Comparison of ENCODE assay signal across 1 cellular context in the genomic region with DNA sequence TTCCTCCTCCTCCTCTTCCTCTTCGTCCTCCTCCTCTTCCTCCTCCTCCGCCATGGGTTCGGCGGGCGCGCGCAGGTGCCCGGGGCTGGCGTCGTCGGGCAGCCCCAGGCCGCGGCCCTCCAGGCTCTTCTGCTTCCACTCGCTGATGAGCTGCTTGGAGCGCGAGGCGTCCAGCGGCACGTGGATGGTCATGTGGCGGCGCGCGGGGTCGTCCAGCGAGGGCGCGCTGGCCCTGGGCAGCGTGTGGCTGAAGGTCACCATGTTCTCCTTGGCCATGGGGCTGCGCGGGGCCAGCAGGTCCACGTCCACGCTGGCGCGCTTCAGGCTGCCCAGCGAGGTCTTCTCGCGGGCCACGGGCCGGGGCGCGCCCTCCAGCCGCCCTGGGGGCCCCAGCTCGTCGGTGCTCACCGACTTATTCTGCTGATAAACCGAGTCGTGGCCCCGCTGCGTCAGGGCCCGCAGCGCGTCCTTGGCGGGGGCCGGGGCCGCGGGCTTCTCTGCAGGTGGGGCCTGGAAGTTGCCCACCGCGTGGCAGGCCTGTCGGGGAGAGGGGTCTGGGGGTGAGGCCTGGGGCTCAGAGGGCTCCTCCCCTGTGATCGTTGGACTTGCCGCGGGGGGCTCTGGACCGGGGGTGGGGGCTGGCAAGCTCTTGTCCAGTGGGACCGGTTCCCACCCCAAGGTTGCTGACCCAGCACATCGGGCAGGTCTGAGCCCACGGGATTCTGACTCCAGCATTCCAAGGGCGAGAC.
TF ChIP-seq lines count a peak whose summit lies in the region.

No MANE protein-coding gene starts in this region.

TF ChIP-seq in K562, 482 proteins besides CTCF, POLR2A, EP300 and RAD21 (continued from another document and continues in another):
- TF ChIP-seq, protein P1, sequence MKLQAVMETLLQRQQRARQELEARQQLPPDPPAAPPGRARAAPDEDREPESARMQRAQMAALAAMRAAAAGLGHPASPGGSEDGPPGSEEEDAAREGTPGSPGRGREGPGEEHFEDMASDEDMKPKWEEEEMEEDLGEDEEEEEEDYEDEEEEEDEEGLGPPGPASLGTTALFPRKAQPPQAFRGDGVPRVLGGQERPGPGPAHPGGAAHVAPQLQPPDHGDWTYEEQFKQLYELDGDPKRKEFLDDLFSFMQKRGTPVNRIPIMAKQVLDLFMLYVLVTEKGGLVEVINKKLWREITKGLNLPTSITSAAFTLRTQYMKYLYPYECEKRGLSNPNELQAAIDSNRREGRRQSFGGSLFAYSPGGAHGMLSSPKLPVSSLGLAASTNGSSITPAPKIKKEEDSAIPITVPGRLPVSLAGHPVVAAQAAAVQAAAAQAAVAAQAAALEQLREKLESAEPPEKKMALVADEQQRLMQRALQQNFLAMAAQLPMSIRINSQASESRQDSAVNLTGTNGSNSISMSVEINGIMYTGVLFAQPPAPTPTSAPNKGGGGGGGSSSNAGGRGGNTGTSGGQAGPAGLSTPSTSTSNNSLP (IDR thresholded peaks at IDR 0.05; ENCODE audit: borderline replicate concordance, low read depth, low read length) = no peak
- TF ChIP-seq MXI1 (IDR thresholded peaks at IDR 0.05; ENCODE audit: low read depth, low read length) (no peak), PCBP1 (IDR thresholded peaks at IDR 0.05; ENCODE audit: low read depth, low read length, poor library complexity, severe bottlenecking) (peak; percentile 95), DACH1 (IDR thresholded peaks at IDR 0.05; ENCODE audit: partially characterized antibody) (no peak), HSF4 (CRISPR knock-in tag; IDR thresholded peaks at IDR 0.05; ENCODE audit: borderline replicate concordance) (no peak), NFIC (IDR thresholded peaks at IDR 0.05) (no peak), NCOR1 (IDR thresholded peaks at IDR 0.05) (no peak), NONO (IDR thresholded peaks at IDR 0.05; ENCODE audit: low read depth in 2 of 2, low read length in 1 of 2) (peak in 1 of 2 experiments; percentile 42; a peak in 2 of 4 replicates), ZNF41 (CRISPR knock-in tag; conservative IDR thresholded peaks at IDR 0.05) (no peak), U2AF2 (optimal IDR thresholded peaks at IDR 0.05; ENCODE audit: low read depth, low read length) (no peak), ELF1 (tag; IDR thresholded peaks at IDR 0.05) (no peak), CEBPB (tag; IDR thresholded peaks at IDR 0.05) (no peak), NELFE (IDR thresholded peaks at IDR 0.05; ENCODE audit: insufficient read depth, insufficient read length) (no peak), ZNF316 (IDR thresholded peaks at IDR 0.05) (peak; percentile 29; the same call in 1 of the 2 replicates), SRSF9 (IDR thresholded peaks at IDR 0.05; ENCODE audit: borderline replicate concordance, low read depth, low read length) (no peak), ZNF124 (CRISPR knock-in tag; IDR thresholded peaks at IDR 0.05) (no peak), BCOR (IDR thresholded peaks at IDR 0.05) (no peak), RBM25 (IDR thresholded peaks at IDR 0.05; ENCODE audit: low read depth, low read length, severe bottlenecking) (no peak), FUS (optimal IDR thresholded peaks at IDR 0.05; ENCODE audit: low read depth, low read length) (peak; percentile 65), ZNF780A (CRISPR knock-in tag; IDR thresholded peaks at IDR 0.05) (no peak), HNRNPLL (IDR thresholded peaks at IDR 0.05; ENCODE audit: low read depth, low read length, poor library complexity, severe bottlenecking) (peak; percentile 10), FIP1L1 (IDR thresholded peaks at IDR 0.05; ENCODE audit: low read depth, low read length, poor library complexity, severe bottlenecking) (peak; percentile 96), CBX5 (IDR thresholded peaks at IDR 0.05; ENCODE audit: borderline replicate concordance, low read depth) (no peak), NFRKB (IDR thresholded peaks at IDR 0.05; ENCODE audit: low read depth) (no peak), SRSF3 (IDR thresholded peaks at IDR 0.05; ENCODE audit: insufficient read depth, low read length) (no peak), RAD51 (IDR thresholded peaks at IDR 0.05; ENCODE audit: borderline replicate concordance, low read depth) (no peak), POLR2B (IDR thresholded peaks at IDR 0.05; ENCODE audit: low read depth, partially characterized antibody) (no peak), ZNF561 (CRISPR knock-in tag; conservative IDR thresholded peaks at IDR 0.05) (no peak)
- TF ChIP-seq, protein P2, sequence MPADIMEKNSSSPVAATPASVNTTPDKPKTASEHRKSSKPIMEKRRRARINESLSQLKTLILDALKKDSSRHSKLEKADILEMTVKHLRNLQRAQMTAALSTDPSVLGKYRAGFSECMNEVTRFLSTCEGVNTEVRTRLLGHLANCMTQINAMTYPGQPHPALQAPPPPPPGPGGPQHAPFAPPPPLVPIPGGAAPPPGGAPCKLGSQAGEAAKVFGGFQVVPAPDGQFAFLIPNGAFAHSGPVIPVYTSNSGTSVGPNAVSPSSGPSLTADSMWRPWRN (IDR thresholded peaks at IDR 0.05; ENCODE audit: low read depth) = no peak
- TF ChIP-seq, protein P3, sequence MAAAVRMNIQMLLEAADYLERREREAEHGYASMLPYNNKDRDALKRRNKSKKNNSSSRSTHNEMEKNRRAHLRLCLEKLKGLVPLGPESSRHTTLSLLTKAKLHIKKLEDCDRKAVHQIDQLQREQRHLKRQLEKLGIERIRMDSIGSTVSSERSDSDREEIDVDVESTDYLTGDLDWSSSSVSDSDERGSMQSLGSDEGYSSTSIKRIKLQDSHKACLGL (CRISPR knock-in tag; IDR thresholded peaks at IDR 0.05; ENCODE audit: borderline replicate concordance, poor library complexity, severe bottlenecking) = no peak
- TF ChIP-seq, protein P4, sequence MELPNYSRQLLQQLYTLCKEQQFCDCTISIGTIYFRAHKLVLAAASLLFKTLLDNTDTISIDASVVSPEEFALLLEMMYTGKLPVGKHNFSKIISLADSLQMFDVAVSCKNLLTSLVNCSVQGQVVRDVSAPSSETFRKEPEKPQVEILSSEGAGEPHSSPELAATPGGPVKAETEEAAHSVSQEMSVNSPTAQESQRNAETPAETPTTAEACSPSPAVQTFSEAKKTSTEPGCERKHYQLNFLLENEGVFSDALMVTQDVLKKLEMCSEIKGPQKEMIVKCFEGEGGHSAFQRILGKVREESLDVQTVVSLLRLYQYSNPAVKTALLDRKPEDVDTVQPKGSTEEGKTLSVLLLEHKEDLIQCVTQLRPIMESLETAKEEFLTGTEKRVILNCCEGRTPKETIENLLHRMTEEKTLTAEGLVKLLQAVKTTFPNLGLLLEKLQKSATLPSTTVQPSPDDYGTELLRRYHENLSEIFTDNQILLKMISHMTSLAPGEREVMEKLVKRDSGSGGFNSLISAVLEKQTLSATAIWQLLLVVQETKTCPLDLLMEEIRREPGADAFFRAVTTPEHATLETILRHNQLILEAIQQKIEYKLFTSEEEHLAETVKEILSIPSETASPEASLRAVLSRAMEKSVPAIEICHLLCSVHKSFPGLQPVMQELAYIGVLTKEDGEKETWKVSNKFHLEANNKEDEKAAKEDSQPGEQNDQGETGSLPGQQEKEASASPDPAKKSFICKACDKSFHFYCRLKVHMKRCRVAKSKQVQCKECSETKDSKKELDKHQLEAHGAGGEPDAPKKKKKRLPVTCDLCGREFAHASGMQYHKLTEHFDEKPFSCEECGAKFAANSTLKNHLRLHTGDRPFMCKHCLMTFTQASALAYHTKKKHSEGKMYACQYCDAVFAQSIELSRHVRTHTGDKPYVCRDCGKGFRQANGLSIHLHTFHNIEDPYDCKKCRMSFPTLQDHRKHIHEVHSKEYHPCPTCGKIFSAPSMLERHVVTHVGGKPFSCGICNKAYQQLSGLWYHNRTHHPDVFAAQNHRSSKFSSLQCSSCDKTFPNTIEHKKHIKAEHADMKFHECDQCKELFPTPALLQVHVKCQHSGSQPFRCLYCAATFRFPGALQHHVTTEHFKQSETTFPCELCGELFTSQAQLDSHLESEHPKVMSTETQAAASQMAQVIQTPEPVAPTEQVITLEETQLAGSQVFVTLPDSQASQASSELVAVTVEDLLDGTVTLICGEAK (IDR thresholded peaks at IDR 0.05) = no peak
- TF ChIP-seq, protein P4 (CRISPR knock-in tag; IDR thresholded peaks at IDR 0.05) = no peak
- TF ChIP-seq, protein P5, sequence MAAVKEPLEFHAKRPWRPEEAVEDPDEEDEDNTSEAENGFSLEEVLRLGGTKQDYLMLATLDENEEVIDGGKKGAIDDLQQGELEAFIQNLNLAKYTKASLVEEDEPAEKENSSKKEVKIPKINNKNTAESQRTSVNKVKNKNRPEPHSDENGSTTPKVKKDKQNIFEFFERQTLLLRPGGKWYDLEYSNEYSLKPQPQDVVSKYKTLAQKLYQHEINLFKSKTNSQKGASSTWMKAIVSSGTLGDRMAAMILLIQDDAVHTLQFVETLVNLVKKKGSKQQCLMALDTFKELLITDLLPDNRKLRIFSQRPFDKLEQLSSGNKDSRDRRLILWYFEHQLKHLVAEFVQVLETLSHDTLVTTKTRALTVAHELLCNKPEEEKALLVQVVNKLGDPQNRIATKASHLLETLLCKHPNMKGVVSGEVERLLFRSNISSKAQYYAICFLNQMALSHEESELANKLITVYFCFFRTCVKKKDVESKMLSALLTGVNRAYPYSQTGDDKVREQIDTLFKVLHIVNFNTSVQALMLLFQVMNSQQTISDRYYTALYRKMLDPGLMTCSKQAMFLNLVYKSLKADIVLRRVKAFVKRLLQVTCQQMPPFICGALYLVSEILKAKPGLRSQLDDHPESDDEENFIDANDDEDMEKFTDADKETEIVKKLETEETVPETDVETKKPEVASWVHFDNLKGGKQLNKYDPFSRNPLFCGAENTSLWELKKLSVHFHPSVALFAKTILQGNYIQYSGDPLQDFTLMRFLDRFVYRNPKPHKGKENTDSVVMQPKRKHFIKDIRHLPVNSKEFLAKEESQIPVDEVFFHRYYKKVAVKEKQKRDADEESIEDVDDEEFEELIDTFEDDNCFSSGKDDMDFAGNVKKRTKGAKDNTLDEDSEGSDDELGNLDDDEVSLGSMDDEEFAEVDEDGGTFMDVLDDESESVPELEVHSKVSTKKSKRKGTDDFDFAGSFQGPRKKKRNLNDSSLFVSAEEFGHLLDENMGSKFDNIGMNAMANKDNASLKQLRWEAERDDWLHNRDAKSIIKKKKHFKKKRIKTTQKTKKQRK (IDR thresholded peaks at IDR 0.05; ENCODE audit: borderline replicate concordance, low read depth, low read length) = no peak
- TF ChIP-seq, protein P6, sequence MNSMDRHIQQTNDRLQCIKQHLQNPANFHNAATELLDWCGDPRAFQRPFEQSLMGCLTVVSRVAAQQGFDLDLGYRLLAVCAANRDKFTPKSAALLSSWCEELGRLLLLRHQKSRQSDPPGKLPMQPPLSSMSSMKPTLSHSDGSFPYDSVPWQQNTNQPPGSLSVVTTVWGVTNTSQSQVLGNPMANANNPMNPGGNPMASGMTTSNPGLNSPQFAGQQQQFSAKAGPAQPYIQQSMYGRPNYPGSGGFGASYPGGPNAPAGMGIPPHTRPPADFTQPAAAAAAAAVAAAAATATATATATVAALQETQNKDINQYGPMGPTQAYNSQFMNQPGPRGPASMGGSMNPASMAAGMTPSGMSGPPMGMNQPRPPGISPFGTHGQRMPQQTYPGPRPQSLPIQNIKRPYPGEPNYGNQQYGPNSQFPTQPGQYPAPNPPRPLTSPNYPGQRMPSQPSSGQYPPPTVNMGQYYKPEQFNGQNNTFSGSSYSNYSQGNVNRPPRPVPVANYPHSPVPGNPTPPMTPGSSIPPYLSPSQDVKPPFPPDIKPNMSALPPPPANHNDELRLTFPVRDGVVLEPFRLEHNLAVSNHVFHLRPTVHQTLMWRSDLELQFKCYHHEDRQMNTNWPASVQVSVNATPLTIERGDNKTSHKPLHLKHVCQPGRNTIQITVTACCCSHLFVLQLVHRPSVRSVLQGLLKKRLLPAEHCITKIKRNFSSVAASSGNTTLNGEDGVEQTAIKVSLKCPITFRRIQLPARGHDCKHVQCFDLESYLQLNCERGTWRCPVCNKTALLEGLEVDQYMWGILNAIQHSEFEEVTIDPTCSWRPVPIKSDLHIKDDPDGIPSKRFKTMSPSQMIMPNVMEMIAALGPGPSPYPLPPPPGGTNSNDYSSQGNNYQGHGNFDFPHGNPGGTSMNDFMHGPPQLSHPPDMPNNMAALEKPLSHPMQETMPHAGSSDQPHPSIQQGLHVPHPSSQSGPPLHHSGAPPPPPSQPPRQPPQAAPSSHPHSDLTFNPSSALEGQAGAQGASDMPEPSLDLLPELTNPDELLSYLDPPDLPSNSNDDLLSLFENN (IDR thresholded peaks at IDR 0.05; ENCODE audit: low read depth in 2 of 2, low read length in 2 of 2) = no peak
- TF ChIP-seq, protein P7, sequence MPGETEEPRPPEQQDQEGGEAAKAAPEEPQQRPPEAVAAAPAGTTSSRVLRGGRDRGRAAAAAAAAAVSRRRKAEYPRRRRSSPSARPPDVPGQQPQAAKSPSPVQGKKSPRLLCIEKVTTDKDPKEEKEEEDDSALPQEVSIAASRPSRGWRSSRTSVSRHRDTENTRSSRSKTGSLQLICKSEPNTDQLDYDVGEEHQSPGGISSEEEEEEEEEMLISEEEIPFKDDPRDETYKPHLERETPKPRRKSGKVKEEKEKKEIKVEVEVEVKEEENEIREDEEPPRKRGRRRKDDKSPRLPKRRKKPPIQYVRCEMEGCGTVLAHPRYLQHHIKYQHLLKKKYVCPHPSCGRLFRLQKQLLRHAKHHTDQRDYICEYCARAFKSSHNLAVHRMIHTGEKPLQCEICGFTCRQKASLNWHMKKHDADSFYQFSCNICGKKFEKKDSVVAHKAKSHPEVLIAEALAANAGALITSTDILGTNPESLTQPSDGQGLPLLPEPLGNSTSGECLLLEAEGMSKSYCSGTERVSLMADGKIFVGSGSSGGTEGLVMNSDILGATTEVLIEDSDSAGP (CRISPR knock-in tag; IDR thresholded peaks at IDR 0.05) = no peak
